In the genomic region with DNA sequence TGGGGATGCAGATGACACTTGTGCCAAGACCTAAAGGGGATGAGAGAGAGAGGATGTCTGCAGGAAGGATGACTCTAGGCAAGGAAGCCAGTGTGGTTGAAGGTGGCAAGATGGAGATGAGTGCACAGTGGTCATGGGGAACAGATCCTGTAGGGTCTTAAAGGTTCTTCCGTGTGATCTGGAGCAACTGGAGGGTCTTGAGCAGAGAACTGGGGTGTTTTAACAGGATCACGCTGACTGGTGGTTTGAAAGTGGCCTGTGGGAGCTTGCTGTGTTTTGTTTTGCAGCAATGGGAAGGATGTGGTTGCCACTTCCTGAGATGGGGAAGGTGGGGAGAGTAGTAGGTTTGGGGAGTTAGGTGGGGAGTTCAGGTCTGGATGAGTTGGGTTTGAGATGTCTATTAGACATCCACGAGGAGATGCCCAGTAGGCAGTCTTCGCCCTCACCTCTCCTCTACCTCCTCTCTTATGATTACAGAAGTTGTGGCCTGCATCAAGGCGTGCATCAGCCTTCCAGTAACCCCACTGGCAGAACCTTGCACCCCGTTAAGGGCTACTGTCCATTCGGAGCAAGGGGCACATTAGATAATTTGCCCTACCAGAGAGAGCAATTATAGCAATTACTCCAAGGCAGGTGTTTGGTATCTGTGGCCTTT, we compare ENCODE assay signal across 1 cellular context.
TF ChIP-seq lines count a peak whose summit lies in the region.

No MANE protein-coding gene starts in this region.

TF ChIP-seq in HCT116, 20 proteins besides CTCF, POLR2A, EP300 and RAD21 (continued from another document):
- TF ChIP-seq, protein P1, sequence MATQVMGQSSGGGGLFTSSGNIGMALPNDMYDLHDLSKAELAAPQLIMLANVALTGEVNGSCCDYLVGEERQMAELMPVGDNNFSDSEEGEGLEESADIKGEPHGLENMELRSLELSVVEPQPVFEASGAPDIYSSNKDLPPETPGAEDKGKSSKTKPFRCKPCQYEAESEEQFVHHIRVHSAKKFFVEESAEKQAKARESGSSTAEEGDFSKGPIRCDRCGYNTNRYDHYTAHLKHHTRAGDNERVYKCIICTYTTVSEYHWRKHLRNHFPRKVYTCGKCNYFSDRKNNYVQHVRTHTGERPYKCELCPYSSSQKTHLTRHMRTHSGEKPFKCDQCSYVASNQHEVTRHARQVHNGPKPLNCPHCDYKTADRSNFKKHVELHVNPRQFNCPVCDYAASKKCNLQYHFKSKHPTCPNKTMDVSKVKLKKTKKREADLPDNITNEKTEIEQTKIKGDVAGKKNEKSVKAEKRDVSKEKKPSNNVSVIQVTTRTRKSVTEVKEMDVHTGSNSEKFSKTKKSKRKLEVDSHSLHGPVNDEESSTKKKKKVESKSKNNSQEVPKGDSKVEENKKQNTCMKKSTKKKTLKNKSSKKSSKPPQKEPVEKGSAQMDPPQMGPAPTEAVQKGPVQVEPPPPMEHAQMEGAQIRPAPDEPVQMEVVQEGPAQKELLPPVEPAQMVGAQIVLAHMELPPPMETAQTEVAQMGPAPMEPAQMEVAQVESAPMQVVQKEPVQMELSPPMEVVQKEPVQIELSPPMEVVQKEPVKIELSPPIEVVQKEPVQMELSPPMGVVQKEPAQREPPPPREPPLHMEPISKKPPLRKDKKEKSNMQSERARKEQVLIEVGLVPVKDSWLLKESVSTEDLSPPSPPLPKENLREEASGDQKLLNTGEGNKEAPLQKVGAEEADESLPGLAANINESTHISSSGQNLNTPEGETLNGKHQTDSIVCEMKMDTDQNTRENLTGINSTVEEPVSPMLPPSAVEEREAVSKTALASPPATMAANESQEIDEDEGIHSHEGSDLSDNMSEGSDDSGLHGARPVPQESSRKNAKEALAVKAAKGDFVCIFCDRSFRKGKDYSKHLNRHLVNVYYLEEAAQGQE (IDR thresholded peaks at IDR 0.05; ENCODE audit: low read depth), result no peak
